39 cellular contexts compared by ENCODE assay signal in genomic region chr11:102967497-102967896, GRCh38. TPM values are rescaled to one million over a fixed set of nuclear protein-coding genes. Genes with fewer than 3 reads are reported as not detected.
"Had no signal": no experiment of that assay in that cellular context is flagged by ENCODE, and none has a peak within 500 bp of the region (broad histone marks: within the 10 kb centered on the region; RNA-seq: fewer than 3 reads in every experiment).

No MANE protein-coding gene starts in this region.

- H3K27me3 ChIP-seq: brain microvascular endothelial cell, dorsolateral prefrontal cortex, foreskin keratinocyte, gastrocnemius medialis had no signal

- H3K36me3 Mint-ChIP-seq: activated CD4-positive, alpha-beta memory T cell treated with anti-CD3 and anti-CD28 coated beads for 36 hours; activated CD8-positive, alpha-beta memory T cell treated with anti-CD3 and anti-CD28 coated beads, Interleukin-2, amount 10 ng/mL, durations not matched to agents 7 days and 5 days; activated naive CD4-positive, alpha-beta T cell treated with anti-CD3 and anti-CD28 coated beads, Interleukin-2, amount 10 ng/mL, durations not matched to agents 7 days and 5 days; activated naive CD4-positive, alpha-beta T cell treated with anti-CD3 and anti-CD28 coated beads, Interleukin-2, amount 50 U/mL, for 72 hours; activated naive CD8-positive, alpha-beta T cell treated with anti-CD3 and anti-CD28 coated beads, Interleukin-2, amount 10 ng/mL, durations not matched to agents 7 days and 5 days had no signal

- H3K4me3 Mint-ChIP-seq: activated B cell treated with CpG ODN at 0.5 μM for 24 hours; activated CD4-positive, alpha-beta memory T cell treated with anti-CD3 and anti-CD28 coated beads for 36 hours; activated CD8-positive, alpha-beta memory T cell treated with anti-CD3 and anti-CD28 coated beads, Interleukin-2, amount 10 ng/mL, durations not matched to agents 7 days and 5 days; activated CD8-positive, alpha-beta T cell treated with anti-CD3 and anti-CD28 coated beads, Interleukin-2, amount 10 ng/mL, durations not matched to agents 7 days and 5 days; activated naive CD4-positive, alpha-beta T cell treated with anti-CD3 and anti-CD28 coated beads, Interleukin-2, amount 10 ng/mL, durations not matched to agents 7 days and 5 days; activated naive CD8-positive, alpha-beta T cell treated with anti-CD3 and anti-CD28 coated beads, Interleukin-2, amount 10 ng/mL, durations not matched to agents 7 days and 5 days; activated T-helper 1 cell treated with anti-CD3 and anti-CD28 coated beads, Interleukin-12 subunit alpha, Interleukin-12 subunit beta, Interleukin-2, Interleukin-4 antibody, amounts not matched to agents 30 ng/mL and 10 ng/mL and 1 ng/mL, durations not matched to agents 14 hours and 24 hours and 36 hours; central memory CD8-positive, alpha-beta T cell; dendritic cell treated with granulocyte-macrophage colony-stimulating factor and Interleukin-4, amounts not matched to agents 40 ng/mL and 50 ng/mL, for 4 days; endodermal cell; T-helper 2 cell treated with Interferon-gamma antibody and Interleukin-4, amounts not matched to agents 5 μg/mL and 100 μg/mL, for 36 hours had no signal

- ATAC-seq: activated CD4-positive, CD25-positive, alpha-beta regulatory T cell treated with anti-CD3 and anti-CD28 coated beads, Interleukin-2, amount 50 U/mL, for 24 hours; activated CD8-positive, alpha-beta memory T cell treated with anti-CD3 and anti-CD28 coated beads, Interleukin-2, amount 10 ng/mL, durations not matched to agents 7 days and 5 days; activated CD8-positive, alpha-beta T cell treated with anti-CD3 and anti-CD28 coated beads, Interleukin-2, amount 10 ng/mL, durations not matched to agents 7 days and 5 days; activated naive CD4-positive, alpha-beta T cell treated with anti-CD3 and anti-CD28 coated beads, Interleukin-2, amount 50 U/mL, for 72 hours; esophagus mucosa; foreskin keratinocyte; gastrocnemius medialis; heart left ventricle; T-helper 17 cell had no signal

- H3K9me3 Mint-ChIP-seq: activated CD4-positive, alpha-beta memory T cell treated with anti-CD3 and anti-CD28 coated beads for 36 hours; activated naive CD4-positive, alpha-beta T cell treated with anti-CD3 and anti-CD28 coated beads, Interleukin-2, amount 10 ng/mL, durations not matched to agents 7 days and 5 days; activated naive CD4-positive, alpha-beta T cell treated with anti-CD3 and anti-CD28 coated beads, Interleukin-2, amount 50 U/mL, for 72 hours; activated naive CD8-positive, alpha-beta T cell treated with anti-CD3 and anti-CD28 coated beads, Interleukin-2, amount 10 ng/mL, durations not matched to agents 7 days and 5 days; activated T-helper 1 cell treated with anti-CD3 and anti-CD28 coated beads, Interleukin-12 subunit alpha, Interleukin-12 subunit beta, Interleukin-2, Interleukin-4 antibody, amounts not matched to agents 30 ng/mL and 10 ng/mL and 1 ng/mL, durations not matched to agents 14 hours and 24 hours and 36 hours; activated T-helper 2 cell treated with anti-CD3 and anti-CD28 coated beads, Interferon-gamma antibody, Interleukin-2, Interleukin-4, amounts not matched to agents 10 μg/mL and 5 μg/mL and 100 μg/mL, durations not matched to agents 14 hours and 24 hours and 36 hours; central memory CD8-positive, alpha-beta T cell; dendritic cell treated with granulocyte-macrophage colony-stimulating factor and Interleukin-4, amounts not matched to agents 40 ng/mL and 50 ng/mL, for 4 days; T-helper 2 cell treated with Interferon-gamma antibody and Interleukin-4, amounts not matched to agents 5 μg/mL and 100 μg/mL, for 36 hours had no signal

- H3K27ac ChIP-seq: brain microvascular endothelial cell, coronary artery, dorsolateral prefrontal cortex, foreskin keratinocyte, gastrocnemius medialis, heart left ventricle, WERI-Rb-1 had no signal

- H3K4me3 ChIP-seq: coronary artery, dorsolateral prefrontal cortex, gastrocnemius medialis, heart left ventricle had no signal

- H3K9me3 ChIP-seq: gastrocnemius medialis, heart left ventricle had no signal

- H3K4me1 ChIP-seq: foreskin keratinocyte, gastrocnemius medialis, heart left ventricle had no signal

- H3K27ac Mint-ChIP-seq: activated B cell treated with CpG ODN at 0.5 μM for 24 hours; activated CD4-positive, alpha-beta memory T cell treated with anti-CD3 and anti-CD28 coated beads for 36 hours; activated CD8-positive, alpha-beta memory T cell treated with anti-CD3 and anti-CD28 coated beads, Interleukin-2, amount 10 ng/mL, durations not matched to agents 7 days and 5 days; activated CD8-positive, alpha-beta T cell treated with anti-CD3 and anti-CD28 coated beads, Interleukin-2, amount 10 ng/mL, durations not matched to agents 7 days and 5 days; activated naive CD4-positive, alpha-beta T cell treated with anti-CD3 and anti-CD28 coated beads, Interleukin-2, amount 10 ng/mL, durations not matched to agents 7 days and 5 days; activated naive CD4-positive, alpha-beta T cell treated with anti-CD3 and anti-CD28 coated beads, Interleukin-2, amount 50 U/mL, for 72 hours; activated naive CD8-positive, alpha-beta T cell treated with anti-CD3 and anti-CD28 coated beads, Interleukin-2, amount 10 ng/mL, durations not matched to agents 7 days and 5 days; activated T-helper 1 cell treated with anti-CD3 and anti-CD28 coated beads, Interleukin-12 subunit alpha, Interleukin-12 subunit beta, Interleukin-2, Interleukin-4 antibody, amounts not matched to agents 30 ng/mL and 10 ng/mL and 1 ng/mL, durations not matched to agents 14 hours and 24 hours and 36 hours; activated T-helper 2 cell treated with anti-CD3 and anti-CD28 coated beads, Interferon-gamma antibody, Interleukin-2, Interleukin-4, amounts not matched to agents 10 μg/mL and 5 μg/mL and 100 μg/mL, durations not matched to agents 14 hours and 24 hours and 36 hours; dendritic cell treated with granulocyte-macrophage colony-stimulating factor and Interleukin-4, amounts not matched to agents 40 ng/mL and 50 ng/mL, for 4 days; endodermal cell; T-helper 17 cell; T-helper 2 cell treated with Interferon-gamma antibody and Interleukin-4, amounts not matched to agents 5 μg/mL and 100 μg/mL, for 36 hours had no signal

- H3K4me1 Mint-ChIP-seq: activated B cell treated with CpG ODN at 0.5 μM for 24 hours; activated CD8-positive, alpha-beta memory T cell treated with anti-CD3 and anti-CD28 coated beads, Interleukin-2, amount 10 ng/mL, durations not matched to agents 7 days and 5 days; activated naive CD4-positive, alpha-beta T cell treated with anti-CD3 and anti-CD28 coated beads, Interleukin-2, amount 10 ng/mL, durations not matched to agents 7 days and 5 days; central memory CD8-positive, alpha-beta T cell; endodermal cell; T-helper 17 cell had no signal

- DNase-seq: activated B cell treated with CpG ODN at 0.5 μM for 24 hours; activated CD4-positive, alpha-beta memory T cell treated with anti-CD3 and anti-CD28 coated beads for 36 hours; activated CD4-positive, alpha-beta T cell treated with anti-CD3 and anti-CD28 coated beads for 48 hours; activated CD8-positive, alpha-beta memory T cell treated with anti-CD3 and anti-CD28 coated beads, Interleukin-2, amount 10 ng/mL, durations not matched to agents 7 days and 5 days; activated CD8-positive, alpha-beta memory T cell treated with anti-CD3 and anti-CD28 coated beads, Interleukin-2, amount 50 U/mL, for 4 hours; activated CD8-positive, alpha-beta T cell treated with anti-CD3 and anti-CD28 coated beads, Interleukin-2, amount 10 ng/mL, durations not matched to agents 7 days and 5 days; activated effector memory CD4-positive, alpha-beta T cell treated with anti-CD3 and anti-CD28 coated beads, Interleukin-2, amount 50 U/mL, for 16 hours; activated naive CD4-positive, alpha-beta T cell treated with anti-CD3 and anti-CD28 coated beads, Interleukin-2, amount 10 ng/mL, durations not matched to agents 7 days and 5 days; activated naive CD8-positive, alpha-beta T cell treated with anti-CD3 and anti-CD28 coated beads, Interleukin-2, amount 10 ng/mL, durations not matched to agents 7 days and 5 days; activated T-cell treated with anti-CD3 and anti-CD28 coated beads, Interleukin-2, amount 50 U/mL, for 1 hour; activated T-cell treated with anti-CD3 and anti-CD28 coated beads, Interleukin-2, amount 50 U/mL, for 48 hours; amniotic stem cell; anterior cingulate cortex; brain microvascular endothelial cell; dorsolateral prefrontal cortex; effector memory CD4-positive, alpha-beta T cell; endodermal cell; foreskin keratinocyte; gastrocnemius medialis; glutamatergic neuron; heart left ventricle; T-helper 1 cell; T-helper 17 cell; T1000; WERI-Rb-1 had no signal

- H3K36me3 ChIP-seq: brain microvascular endothelial cell, gastrocnemius medialis, heart left ventricle, WERI-Rb-1 had no signal

RNA-seq across cellular contexts. Expression of gene MMP13, which starts 12.0 kb away (rescaled TPM):
- total RNA-seq: activated B cell treated with CpG ODN at 0.5 μM for 24 hours; activated CD4-positive, alpha-beta memory T cell treated with anti-CD3 and anti-CD28 coated beads for 36 hours; activated CD8-positive, alpha-beta memory T cell treated with anti-CD3 and anti-CD28 coated beads for 36 hours; activated CD8-positive, alpha-beta memory T cell treated with anti-CD3 and anti-CD28 coated beads, Interleukin-2, amount 10 ng/mL, durations not matched to agents 7 days and 5 days; activated CD8-positive, alpha-beta T cell treated with anti-CD3 and anti-CD28 coated beads, Interleukin-2, amount 10 ng/mL, durations not matched to agents 7 days and 5 days; activated naive CD8-positive, alpha-beta T cell treated with anti-CD3 and anti-CD28 coated beads, Interleukin-2, amount 10 ng/mL, durations not matched to agents 7 days and 5 days; activated T-helper 1 cell treated with anti-CD3 and anti-CD28 coated beads, Interleukin-12 subunit alpha, Interleukin-12 subunit beta, Interleukin-2, Interleukin-4 antibody, amounts not matched to agents 30 ng/mL and 10 ng/mL and 1 ng/mL, durations not matched to agents 14 hours and 24 hours and 36 hours; activated T-helper 2 cell treated with anti-CD3 and anti-CD28 coated beads, Interferon-gamma antibody, Interleukin-2, Interleukin-4, amounts not matched to agents 10 μg/mL and 5 μg/mL and 100 μg/mL, durations not matched to agents 14 hours and 24 hours and 36 hours; bronchial epithelial cell; cardiac septum; dorsolateral prefrontal cortex; endodermal cell; esophagus mucosa; fibroblast of lung; foreskin keratinocyte; gastrocnemius medialis; heart left ventricle; T-helper 17 cell had no signal
- polyA plus RNA-seq: adipose tissue, fibroblast of lung, foreskin keratinocyte, heart left ventricle had no signal
